In genomic region chr11:82733444-82734119, GRCh38 we compare ENCODE assay signal across 8 cellular contexts. TPM values are rescaled to one million over a fixed set of nuclear protein-coding genes. Genes with fewer than 3 reads are reported as not detected.
DNase-seq lines count a peak whose midpoint lies in the region; ATAC-seq, FAIRE-seq and TF ChIP-seq lines count a peak whose summit lies in the region.

TSS of gene FAM181B (minus strand) at chr11:82733864. CDS start at chr11:82733729, 135 bp downstream.

- no peak for FAIRE-seq in keratinocyte (lab: Jason Lieb, UNC)
- FAIRE-seq in small intestine (lab: Jason Lieb, UNC): no peak

- peak within 1 kb of the TSS; percentile 68 for H3K9ac ChIP-seq in BLaER1
- H3K9ac ChIP-seq in SK-N-SH: no peak within 1 kb of the TSS
- H3K9ac ChIP-seq in keratinocyte (ENCODE audit: control insufficient read depth, extremely low read depth, insufficient read depth, low read length): no peak within 1 kb of the TSS

- H3K4me2 ChIP-seq in BLaER1 (peak within 1 kb of the TSS; percentile 95), SK-N-SH (0 out of 2 replicates have a peak within 1 kb of the TSS, but pooled peaks have one; percentile 50), keratinocyte (ENCODE audit: control insufficient read depth, extremely low read depth, insufficient read depth, low read depth, low read length) (peak within 1 kb of the TSS; percentile 76)

- no peaks in the 10 kb centered on the region for H3K9me3 ChIP-seq in BLaER1
- H3K9me3 ChIP-seq in SK-N-SH: no peaks in the 10 kb centered on the region
- H3K9me3 ChIP-seq in keratinocyte (ENCODE audit: control insufficient read depth, low read depth, low read length): no peaks in the 10 kb centered on the region
- H3K9me3 ChIP-seq in small intestine (ENCODE audit: control insufficient read depth, low read depth): no peaks in the 10 kb centered on the region

- WGBS in SK-N-SH (ENCODE audit: low lambda C conversion rate): 0% methylated on average over 2 of the region's 67 CpGs
- 1 to 2% (median 2%) methylated on average over 56 to 67 of the region's 67 CpGs for WGBS in small intestine, 3 donors

- H3K79me2 ChIP-seq in SK-N-SH (ENCODE audit: insufficient read depth): no peaks in the 10 kb centered on the region
- no peaks in the 10 kb centered on the region for H3K79me2 ChIP-seq in keratinocyte (ENCODE audit: control insufficient read depth, insufficient read depth, low read length)

- no peaks in the 10 kb centered on the region for H3K9me1 ChIP-seq in keratinocyte (ENCODE audit: control insufficient read depth, extremely low read depth, insufficient read depth, low read length)

- peaks cover 6% of the 10 kb centered on the region for H3K4me1 ChIP-seq in BLaER1
- H3K4me1 ChIP-seq in SK-N-SH (ENCODE audit: control insufficient read depth in 1 of 2, insufficient read depth in 2 of 2, low read depth in 1 of 2, low read length in 1 of 2): peaks cover 0 to 4% of the 10 kb centered on the region in 2 experiments; a peak in 1 of 4 replicates
- H3K4me1 ChIP-seq in keratinocyte (ENCODE audit: control insufficient read depth, extremely low read depth, insufficient read depth, low read length): no peaks in the 10 kb centered on the region
- peaks cover 3% of the 10 kb centered on the region in 2 donors for H3K4me1 ChIP-seq in small intestine (ENCODE audit: control insufficient read depth in 2 of 2, insufficient read depth in 1 of 2, low read depth in 1 of 2, low read length in 1 of 2)

- dilution Hi-C loops in keratinocyte (cut with MboI; ENCODE audit: extremely low pct_ligation_motif_present, low sequenced_read_pairs): no loop called here

- ATAC-seq in HG02759 (IDR thresholded peaks at IDR 0.05; ENCODE audit: unreplicated experiment) (peak; percentile 52), GM19397 (IDR thresholded peaks at IDR 0.05; ENCODE audit: unreplicated experiment) (no peak)

- POLR2A ChIA-PET in SK-N-SH (lab: Yijun Ruan, JAX): interaction anchor here (0.7 to 2.1 kb wide), 5 partner anchors 13 to 168 kb away, joined by 3 to 8 read pairs (median 3); partner anchors contain the start of genes DDIAS and PRCP

- CTCF ChIA-PET in SK-N-SH (lab: Yijun Ruan, JAX): interaction anchor here (0.8 to 4.5 kb wide), 13 partner anchors 10 to 168 kb away, joined by 3 to 43 read pairs (median 4); partner anchors contain the start of gene DDIAS

- no peaks in the 10 kb centered on the region for H3F3A ChIP-seq in SK-N-SH (replicated peaks; ENCODE audit: insufficient read depth)

- no peaks in the 10 kb centered on the region for H3K36me3 ChIP-seq in BLaER1
- H3K36me3 ChIP-seq in SK-N-SH (replicated peaks in 1 of 2; ENCODE audit: control insufficient read depth in 1 of 2, insufficient read depth in 2 of 2, low read length in 1 of 2): no peaks in the 10 kb centered on the region
- H3K36me3 ChIP-seq in keratinocyte (ENCODE audit: control insufficient read depth in 2 of 2, extremely low read depth in 1 of 2, insufficient read depth in 2 of 2, low read length in 2 of 2): no peaks in the 10 kb centered on the region
- no peaks in the 10 kb centered on the region for H3K36me3 ChIP-seq in small intestine (ENCODE audit: control insufficient read depth in 2 of 2, insufficient read depth in 2 of 2, low read length in 2 of 2)

- H3K27me3 ChIP-seq in BLaER1 (peaks cover 46% of the 10 kb centered on the region), SK-N-SH (ENCODE audit: insufficient read depth) (peaks cover 35% of the 10 kb centered on the region), keratinocyte (ENCODE audit: control insufficient read depth, extremely low read depth, insufficient read depth, low read length) (peaks cover 37% of the 10 kb centered on the region), small intestine (ENCODE audit: control insufficient read depth in 2 of 2, insufficient read depth in 2 of 2, low read length in 2 of 2) (peaks cover 6 to 18% of the 10 kb centered on the region in 2 donors)

- H3K9me2 ChIP-seq in SK-N-SH: no peaks in the 10 kb centered on the region

- H4K20me1 ChIP-seq in BLaER1 (peaks cover 10% of the 10 kb centered on the region; the same call in 1 of the 2 replicates), SK-N-SH (ENCODE audit: insufficient read depth) (no peaks in the 10 kb centered on the region), keratinocyte (ENCODE audit: control insufficient read depth, extremely low read depth, insufficient read depth, low read length) (no peaks in the 10 kb centered on the region)

- TF ChIP-seq CTCF in SK-N-SH (IDR thresholded peaks at IDR 0.05) (no peak), keratinocyte (optimal IDR thresholded peaks at IDR 0.05 in 1 of 3, IDR thresholded peaks at IDR 0.05 in 1 of 3, conservative IDR thresholded peaks at IDR 0.05 in 1 of 3; ENCODE audit: extremely low read depth in 1 of 3, insufficient read depth in 2 of 3, low read length in 3 of 3) (peak in 1 of 3 experiments; percentile 13)

- DNase-seq in SK-N-SH (peak; percentile 89), cerebellar cortex (ENCODE audit: low spot score) (peak; percentile 18), keratinocyte (ENCODE audit: low read depth, low spot score) (no peak), small intestine (peak; percentile 33), mesenteric fat pad (ENCODE audit: low spot score) (no peak)

- H3K27ac ChIP-seq in BLaER1 (no peak within 1 kb of the TSS), SK-N-SH (ENCODE audit: low read depth in 2 of 2, low read length in 1 of 2) (peak within 1 kb of the TSS in 1 of 2 experiments; percentile 71; a peak in 2 of 4 replicates), keratinocyte (ENCODE audit: control insufficient read depth, insufficient read depth, low read length) (no peak within 1 kb of the TSS), small intestine (ENCODE audit: low read depth in 1 of 2, low read length in 1 of 2) (no peak within 1 kb of the TSS)

- TF ChIP-seq RAD21 in SK-N-SH (IDR thresholded peaks at IDR 0.05; ENCODE audit: low read length): 0 out of 2 replicates have a peak, but pooled peaks have one; percentile 0

- peak within 1 kb of the TSS; percentile 77 for H3K4me3 ChIP-seq in BLaER1
- H3K4me3 ChIP-seq in SK-N-SH (ENCODE audit: low read depth in 2 of 2, low read length in 1 of 2): peak within 1 kb of the TSS; percentile 46 to 54; a peak in 2 of 4 replicates
- H3K4me3 ChIP-seq in keratinocyte (ENCODE audit: control insufficient read depth in 2 of 3, extremely low read depth in 1 of 3, insufficient read depth in 2 of 3, low read depth in 1 of 3, low read length in 3 of 3): peak within 1 kb of the TSS; percentile 43 to 59 (median 52)
- H3K4me3 ChIP-seq in small intestine (ENCODE audit: low read depth in 1 of 2, low read length in 2 of 2): peak within 1 kb of the TSS; percentile 17 to 67

- TF ChIP-seq EP300 in SK-N-SH (IDR thresholded peaks at IDR 0.05; ENCODE audit: borderline replicate concordance in 1 of 2, low read depth in 1 of 2, low read length in 1 of 2): no peak

- H2AFZ ChIP-seq in SK-N-SH (ENCODE audit: low read depth) (no peak within 1 kb of the TSS), keratinocyte (ENCODE audit: control insufficient read depth, low read length) (peak within 1 kb of the TSS; percentile 84)

TF ChIP-seq in SK-N-SH, 30 proteins besides CTCF, POLR2A, EP300 and RAD21 (continues in another document):
- TF ChIP-seq MAX (IDR thresholded peaks at IDR 0.05; ENCODE audit: low read depth) (no peak), ZBTB33 (IDR thresholded peaks at IDR 0.05; ENCODE audit: borderline replicate concordance, low read depth) (no peak), YY1 (IDR thresholded peaks at IDR 0.05; ENCODE audit: low read depth) (no peak), PBX3 (IDR thresholded peaks at IDR 0.05) (no peak), GABPA (IDR thresholded peaks at IDR 0.05; ENCODE audit: low read depth) (no peak), TCF12 (IDR thresholded peaks at IDR 0.05) (no peak), MXI1 (IDR thresholded peaks at IDR 0.05; ENCODE audit: low read depth, low read length) (no peak), ELF1 (IDR thresholded peaks at IDR 0.05) (no peak)

RNA-seq across cellular contexts. Expression of gene FAM181B, which starts in this region (rescaled TPM):
- polyA plus RNA-seq in SK-N-SH (2012; rRNA removed) (0.02 and 0.06 TPM in 2 replicates), keratinocyte (0.01 TPM in 2 of 3 replicates, not detected in the other), small intestine (under 1 TPM in 2 of 3 donors, not detected in 1; 0.22 to 0.49 TPM)
- polyA plus RNA-seq in SK-N-SH (2012; cell fraction: cytosol; rRNA removed): 0.06 and 0.13 TPM in 2 replicates
- 0.01 and 0.07 TPM in 2 replicates for polyA plus RNA-seq in SK-N-SH (2012; cell fraction: nucleus; rRNA removed)
- not detected for polyA plus RNA-seq in keratinocyte (2011; ENCODE audit: low read depth)
- 0.01 TPM in 1 of 2 replicates, not detected in the other for polyA plus RNA-seq in keratinocyte (2011; cell fraction: cytosol; rRNA removed)
- polyA plus RNA-seq in keratinocyte (2011; cell fraction: nucleus; rRNA removed): not detected in 2 replicates
- polyA plus RNA-seq in keratinocyte (2012; ENCODE audit: low replicate concordance): 0.03 and 0.04 TPM in 2 replicates
- polyA minus RNA-seq in keratinocyte: not detected in 3 replicates
- polyA minus RNA-seq in keratinocyte (2011; cell fraction: cytosol; rRNA and poly(A)+ RNA removed): not detected
- not detected in 2 replicates for polyA minus RNA-seq in keratinocyte (2011; cell fraction: nucleus; rRNA and poly(A)+ RNA removed)
- 0.19 TPM for total RNA-seq in mesenteric fat pad

Comparison
In these comparisons a context has a peak if more than half of its experiments do, and no peak if none do; other contexts are left out.
1. Peak in DNase-seq, H3K4me3 ChIP-seq and H3K4me2 ChIP-seq in SK-N-SH; RNA of the gene not detected or under 1 TPM.
2. Peak in DNase-seq and H3K4me3 ChIP-seq in small intestine; RNA of the gene not detected or under 1 TPM.